Comparison of ENCODE assay signal across 8 cellular contexts in the genomic region with DNA sequence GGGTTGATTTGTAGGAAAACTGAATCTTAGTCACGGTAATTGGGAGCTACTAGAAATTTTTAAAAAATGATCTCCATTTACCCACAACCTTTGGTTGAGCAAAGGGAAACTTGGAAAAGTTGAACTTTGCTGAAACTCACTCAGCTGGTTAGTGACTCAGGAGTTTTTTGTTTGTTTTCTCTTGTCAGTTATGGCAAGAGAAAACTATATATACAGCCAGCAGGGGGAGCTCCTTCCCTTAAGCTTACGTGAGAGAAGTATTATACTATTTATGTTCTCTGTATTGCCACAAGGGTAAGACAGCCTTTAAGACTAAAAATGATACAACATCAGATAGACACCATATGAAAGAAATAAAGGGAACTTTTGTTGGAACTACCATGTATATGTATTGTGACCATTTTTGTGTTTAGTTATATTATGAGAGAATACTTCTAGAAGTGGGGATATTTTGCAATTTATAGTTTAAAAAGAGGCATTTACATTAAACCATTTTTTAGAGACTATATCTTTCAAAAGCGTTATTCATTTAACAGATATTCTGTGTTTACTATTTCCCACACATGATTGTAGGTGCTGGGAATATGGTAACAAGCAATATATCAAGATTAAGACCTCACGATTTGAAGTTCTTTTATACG.
DNase-seq lines count a peak whose midpoint lies in the region; ATAC-seq and TF ChIP-seq lines count a peak whose summit lies in the region.

No MANE protein-coding gene starts in this region.

- ATAC-seq in GM18520 (IDR thresholded peaks at IDR 0.05; ENCODE audit: unreplicated experiment) (peak; percentile 68), HG03066 (IDR thresholded peaks at IDR 0.05; ENCODE audit: low read depth, unreplicated experiment) (peak; percentile 71)

- peak; percentile 75 for DNase-seq in AG09319 (ENCODE audit: extremely low read depth, low read depth)
- peak; percentile 64 for DNase-seq in NCI-H2029 treated with DMSO at 0.1 percent for 48 hours (lab: John Stamatoyannopoulos, UW)
- DNase-seq in T-helper 2 cell = peak in 4 of 5 experiments; percentile 6 to 81 (median 34)
- peak; percentile 95 to 97 for DNase-seq in cardiac fibroblast (ENCODE audit: low read depth in 2 of 2)
- DNase-seq in kidney tubule cell (ENCODE audit: low spot score) = peak; percentile 92
- peak in 2 of 3 donors; percentile 37 to 55 for DNase-seq in stimulated activated CD4-positive, alpha-beta T cell treated with anti-CD3 and anti-CD28 coated beads, TNF-alpha, amount 100 ng/mL, for 48 hours (ENCODE audit: low read depth in 3 of 3)

- no peak overlapping the region for H3K4me3 ChIP-seq in cardiac fibroblast (replicated peaks in 1 of 2; ENCODE audit: low read depth in 2 of 2, low read length in 2 of 2)

- TF ChIP-seq CTCF in AG09319 (IDR thresholded peaks at IDR 0.05; ENCODE audit: low read depth, low read length) (peak; percentile 80), cardiac fibroblast (IDR thresholded peaks at IDR 0.05; ENCODE audit: low read depth, low read length) (peak; percentile 80)

Comparison
In these comparisons a context has a peak if more than half of its experiments do, and no peak if none do; other contexts are left out.
1. DNase-seq: peak in every context shown above with its lines; median percentile 96 in cardiac fibroblast; 92 in kidney tubule cell; 75 in AG09319; 64 in NCI-H2029 treated with DMSO at 0.1 percent for 48 hours; 46 in stimulated activated CD4-positive, alpha-beta T cell treated with anti-CD3 and anti-CD28 coated beads, TNF-alpha, amount 100 ng/mL, for 48 hours; 34 in T-helper 2 cell.